Comparison of ENCODE assay signal across 1 cellular context in the genomic region with DNA sequence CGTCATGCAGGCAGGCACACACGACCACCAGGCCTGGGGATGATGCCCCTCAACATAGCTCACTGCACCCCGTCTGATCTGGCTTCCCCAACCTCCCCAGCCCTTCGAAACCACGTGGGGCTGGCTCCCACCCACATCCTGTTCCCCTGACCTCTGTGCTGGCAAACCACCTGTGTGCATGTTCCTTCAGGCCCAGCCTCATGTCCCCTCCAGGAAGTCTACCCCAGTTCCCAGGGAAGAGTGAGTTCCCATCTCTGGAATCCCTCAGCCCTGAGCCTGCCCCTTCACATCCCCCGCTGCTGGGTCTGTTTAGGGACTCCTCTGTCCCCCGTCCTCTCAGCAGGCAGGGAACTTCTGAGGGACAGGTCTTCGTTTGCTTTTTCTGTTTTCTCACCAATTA.
TF ChIP-seq lines count a peak whose summit lies in the region.

No MANE protein-coding gene starts in this region.

TF ChIP-seq in HEK293T, 16 proteins besides CTCF, POLR2A, EP300 and RAD21 (continued from another document):
- TF ChIP-seq ZNF384 (IDR thresholded peaks at IDR 0.05) (no peak), ELF4 (IDR thresholded peaks at IDR 0.05) (no peak), L3MBTL2 (conservative IDR thresholded peaks at IDR 0.05) (no peak), FOXM1 (IDR thresholded peaks at IDR 0.05; ENCODE audit: borderline replicate concordance) (no peak), FOXK2 (IDR thresholded peaks at IDR 0.05) (no peak)
